Comparison of ENCODE assay signal across 30 cellular contexts in the genomic region with DNA sequence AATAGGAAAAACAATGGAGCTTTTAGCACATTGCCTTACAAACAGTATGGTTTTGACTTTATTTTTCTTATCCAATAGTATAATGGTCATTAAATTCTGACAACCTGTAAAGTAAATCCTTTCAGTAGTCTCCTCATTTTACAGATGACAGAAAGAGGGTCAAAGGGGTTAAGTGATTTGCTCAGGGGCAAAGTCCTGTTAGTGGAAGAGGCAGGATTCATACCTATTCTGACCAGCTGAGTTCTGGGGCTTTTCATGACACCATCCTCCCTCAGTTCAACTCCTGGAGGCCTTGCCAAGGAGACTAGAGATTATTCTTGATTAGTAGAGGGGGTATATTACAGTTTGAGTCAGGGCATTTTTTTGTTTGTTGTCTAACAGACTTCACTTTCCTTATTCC.
"Had no signal": no experiment of that assay in that cellular context is flagged by ENCODE, and none has a peak within 500 bp of the region (broad histone marks: within the 10 kb centered on the region; RNA-seq: fewer than 3 reads in every experiment).

No MANE protein-coding gene starts in this region.

- H3K9ac ChIP-seq: neural progenitor cell had no signal

- H3K27me3 ChIP-seq: heart left ventricle, neural progenitor cell, neutrophil, ovary, sigmoid colon, stomach, testis, thyroid gland, transverse colon, upper lobe of left lung, vagina had no signal

- DNase-seq: heart left ventricle; hypothalamus; immature natural killer cell; kidney; left colon; left ventricle myocardium superior; lower lobe of right lung; mammary epithelial cell; mesenchymal stem cell; naive thymus-derived CD8-positive, alpha-beta T cell; nephron progenitor cell; occipital lobe; ovary; right cardiac atrium; sigmoid colon; stimulated activated CD4-positive, alpha-beta T cell treated with anti-CD3 and anti-CD28 coated beads, Interleukin-12 subunit alpha, Interleukin-12 subunit beta, amount 100 ng/mL, for 4 hours; stimulated activated CD4-positive, alpha-beta T cell treated with anti-CD3 and anti-CD28 coated beads, Interleukin-15, amount 100 ng/mL, for 24 hours; stimulated activated CD4-positive, alpha-beta T cell treated with anti-CD3 and anti-CD28 coated beads, Interleukin-2, amount 100 ng/mL, for 24 hours; stimulated activated CD4-positive, alpha-beta T cell treated with anti-CD3 and anti-CD28 coated beads, Interleukin-4, amount 100 ng/mL, for 1 hour; stimulated activated naive B cell treated with anti-CD40 and anti-IgM and Interleukin-4, amounts not matched to agents 10 μg/mL and 1 μg/mL and 100 μg/mL, for 72 hours; stimulated activated naive CD8-positive, alpha-beta T cell treated with anti-CD3 and anti-CD28 coated beads, Interleukin-15, Interleukin-2, amounts not matched to agents 100 U/mL and 50 U/mL, for 24 hours; stomach; testis; thyroid gland; transverse colon; upper lobe of left lung had no signal

- H3K4me2 ChIP-seq: neural progenitor cell had no signal

- H3K36me3 ChIP-seq: heart left ventricle, lower lobe of right lung, neural progenitor cell, neutrophil, ovary, sigmoid colon, stomach, thyroid gland, transverse colon, upper lobe of left lung, vagina had no signal

- H3K4me3 ChIP-seq: heart left ventricle, lower lobe of right lung, neural progenitor cell, ovary, sigmoid colon, stomach, testis, thyroid gland, transverse colon, upper lobe of left lung, vagina had no signal

- H2AFZ ChIP-seq: neural progenitor cell had no signal

- H3K27ac ChIP-seq: lower lobe of right lung, neural progenitor cell, neutrophil, ovary, sigmoid colon, stomach, testis, thyroid gland, transverse colon, upper lobe of left lung, vagina had no signal

- FAIRE-seq: islet of Langerhans, kidney had no signal

- H3K4me1 ChIP-seq: lower lobe of right lung, neural progenitor cell, sigmoid colon, stomach, testis, thyroid gland, transverse colon, upper lobe of left lung, vagina had no signal

- H3K9me3 ChIP-seq: heart left ventricle, lower lobe of right lung, neutrophil, ovary, sigmoid colon, stomach, testis, thyroid gland, transverse colon, upper lobe of left lung, vagina had no signal

- ATAC-seq: left colon; lower lobe of right lung; naive thymus-derived CD8-positive, alpha-beta T cell; stimulated activated naive B cell treated with anti-CD40 and anti-IgM and Interleukin-4, amounts not matched to agents 10 μg/mL and 1 μg/mL and 100 μg/mL, for 72 hours; stimulated activated naive CD8-positive, alpha-beta T cell treated with anti-CD3 and anti-CD28 coated beads, Interleukin-15, Interleukin-2, amounts not matched to agents 100 U/mL and 50 U/mL, for 24 hours had no signal
